In the genomic region with DNA sequence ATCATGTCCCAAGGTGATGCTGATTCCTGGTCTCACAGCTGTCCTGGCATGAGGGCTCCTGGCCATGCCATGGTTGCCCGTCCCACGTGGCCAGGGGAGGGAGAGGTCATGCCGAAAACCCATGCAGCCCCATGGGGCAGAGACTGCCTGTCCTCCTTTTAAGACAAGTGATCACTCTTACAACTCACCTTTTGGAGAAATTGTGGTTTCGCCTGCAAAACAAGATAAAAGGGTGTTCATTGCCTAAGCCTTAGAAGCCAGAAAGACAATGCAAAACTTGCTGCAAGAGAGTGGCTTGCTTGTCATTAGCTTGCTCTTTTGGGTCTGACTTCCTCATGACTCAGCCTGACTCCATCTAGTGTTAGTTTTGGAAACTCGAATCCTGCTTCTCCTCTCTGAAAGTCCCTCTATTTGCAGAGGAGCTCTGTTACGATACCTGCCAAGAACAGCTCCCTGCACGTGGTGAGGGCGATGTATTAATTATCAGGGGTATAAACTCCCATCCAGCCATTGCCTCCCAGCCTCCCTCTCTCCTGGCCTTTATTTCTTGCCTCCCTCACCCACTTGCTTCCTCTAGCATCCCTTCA, we compare ENCODE assay signal across 1 cellular context.
TF ChIP-seq lines count a peak whose summit lies in the region.

No MANE protein-coding gene starts in this region.

TF ChIP-seq in liver, 16 proteins besides CTCF, POLR2A, EP300 and RAD21 (continued from another document):
- TF ChIP-seq HNF4A (conservative IDR thresholded peaks at IDR 0.05) = no peak
